ENCODE assay signal across 19 cellular contexts in genomic region chr17:29748400-29748799, GRCh38.
"Had no signal": no experiment of that assay in that cellular context is flagged by ENCODE, and none has a peak within 500 bp of the region (broad histone marks: within the 10 kb centered on the region; RNA-seq: fewer than 3 reads in every experiment).

No MANE protein-coding gene starts in this region.

- H3K27me3 ChIP-seq: colonic mucosa, foreskin keratinocyte, suprapubic skin, transverse colon, uterus had no signal

- H3K27me3 Mint-ChIP-seq: activated B cell treated with CpG ODN at 0.5 μM for 24 hours; activated CD4-positive, alpha-beta memory T cell treated with anti-CD3 and anti-CD28 coated beads, Interleukin-2, amount 10 ng/mL, durations not matched to agents 7 days and 5 days; stimulated activated naive CD8-positive, alpha-beta T cell treated with anti-CD3 and anti-CD28 coated beads, Interleukin-15, amount 100 ng/mL, for 72 hours had no signal

- H3K4me3 Mint-ChIP-seq: activated B cell treated with CpG ODN at 0.5 μM for 24 hours; activated CD4-positive, alpha-beta memory T cell treated with anti-CD3 and anti-CD28 coated beads, Interleukin-2, amount 10 ng/mL, durations not matched to agents 7 days and 5 days; nephron progenitor cell; stimulated activated naive CD8-positive, alpha-beta T cell treated with anti-CD3 and anti-CD28 coated beads, Interleukin-15, amount 100 ng/mL, for 72 hours had no signal

- H3K4me1 ChIP-seq: colonic mucosa had no signal

- H3K9me3 ChIP-seq: colonic mucosa, suprapubic skin, transverse colon, uterus had no signal

- H3K9me3 Mint-ChIP-seq: activated B cell treated with CpG ODN at 0.5 μM for 24 hours; activated CD4-positive, alpha-beta memory T cell treated with anti-CD3 and anti-CD28 coated beads, Interleukin-2, amount 10 ng/mL, durations not matched to agents 7 days and 5 days; nephron progenitor cell had no signal

- H3K27ac Mint-ChIP-seq: activated CD4-positive, alpha-beta memory T cell treated with anti-CD3 and anti-CD28 coated beads, Interleukin-2, amount 10 ng/mL, durations not matched to agents 7 days and 5 days; nephron progenitor cell; stimulated activated naive CD8-positive, alpha-beta T cell treated with anti-CD3 and anti-CD28 coated beads, Interleukin-15, amount 100 ng/mL, for 72 hours had no signal

- DNase-seq: activated B cell treated with CpG ODN at 0.5 μM for 24 hours; activated CD4-positive, alpha-beta memory T cell treated with anti-CD3 and anti-CD28 coated beads, Interleukin-2, amount 10 ng/mL, durations not matched to agents 7 days and 5 days; activated CD4-positive, alpha-beta T cell treated with anti-CD3 and anti-CD28 coated beads for 4 hours; activated naive CD4-positive, alpha-beta T cell treated with anti-CD3 and anti-CD28 coated beads, Interleukin-2, amount 50 U/mL, for 16 hours; activated T-cell treated with anti-CD3 and anti-CD28 coated beads, Interleukin-2, amount 50 U/mL, for 1 hour; amygdala; central memory CD4-positive, alpha-beta T cell; colonic mucosa; foreskin keratinocyte; kidney glomerular epithelial cell; nephron progenitor cell; occipital lobe; posterior cingulate gyrus; stimulated activated CD4-positive, alpha-beta T cell treated with anti-CD3 and anti-CD28 coated beads, Interleukin-15, amount 100 ng/mL, for 24 hours; stimulated activated CD4-positive, alpha-beta T cell treated with anti-CD3 and anti-CD28 coated beads, Interleukin-2, amount 100 ng/mL, for 48 hours; stimulated activated naive CD8-positive, alpha-beta T cell treated with anti-CD3 and anti-CD28 coated beads, Interleukin-15, amount 100 ng/mL, for 72 hours; transverse colon; uterus had no signal

- H3K36me3 ChIP-seq: colonic mucosa, uterus had no signal

- H3K4me3 ChIP-seq: colonic mucosa, suprapubic skin, transverse colon, uterus had no signal

- H3K27ac ChIP-seq: colonic mucosa, foreskin keratinocyte, suprapubic skin, transverse colon, uterus had no signal

- ATAC-seq: foreskin keratinocyte had no signal
